In genomic region chr4:26425953-26426352, GRCh38 we compare ENCODE assay signal across 27 cellular contexts.
DNase-seq lines count a peak whose midpoint lies in the region; ATAC-seq, FAIRE-seq and TF ChIP-seq lines count a peak whose summit lies in the region.
"Had no signal": no experiment of that assay in that cellular context is flagged by ENCODE, and none has a peak within 500 bp of the region (broad histone marks: within the 10 kb centered on the region; RNA-seq: fewer than 3 reads in every experiment).

No MANE protein-coding gene starts in this region.

- DNase-seq in HepG2 (ENCODE audit: low spot score): no peak
- no peak for DNase-seq in right lobe of liver
- DNase-seq in IMR-90: no peak
- no peak for DNase-seq in K562 (ENCODE audit: extremely low read depth in 1 of 4, low spot score in 3 of 4)
- DNase-seq in activated CD8-positive, alpha-beta memory T cell treated with anti-CD3 and anti-CD28 coated beads for 24 hours: no peak
- no peak for DNase-seq in kidney
- DNase-seq: ACHN; BE2C; C1 segment of cervical spinal cord; CD4-positive, alpha-beta memory T cell; CD4-positive, CD25-positive, alpha-beta regulatory T cell; CD8-positive, alpha-beta memory T cell; COR-L47; DMS 273 treated with DMSO at 0.1 percent for 48 hours; DMS153; DMS53; DMS79; DND-41; EL; GDM1 had no signal

- no peak overlapping the region for H4K5ac ChIP-seq in IMR-90 (ENCODE audit: low read depth, low read length)

- dilution Hi-C loops in IMR-90 (cut with HindIII; ENCODE audit: low sequenced_read_pairs, unreplicated experiment): no loop called here

- TF ChIP-seq RAD21 in HepG2 (CRISPR knock-in tag; IDR thresholded peaks at IDR 0.05): no peak
- TF ChIP-seq RAD21 in IMR-90 (IDR thresholded peaks at IDR 0.05; ENCODE audit: low read length): no peak
- TF ChIP-seq RAD21 in K562 (CRISPR knock-in tag; conservative IDR thresholded peaks at IDR 0.05 in 1 of 2, IDR thresholded peaks at IDR 0.05 in 1 of 2): no peak

- H3K56ac ChIP-seq in IMR-90 (ENCODE audit: extremely low read depth, insufficient read depth, low read length): no peak overlapping the region

- no peak overlapping the region for H2BK5ac ChIP-seq in IMR-90 (ENCODE audit: low read depth, low read length, poor library complexity, severe bottlenecking)

- H2BK15ac ChIP-seq in IMR-90 (ENCODE audit: low read depth, low read length): no peak overlapping the region

- H3K9me3 ChIP-seq in HepG2 (ENCODE audit: low read length) (no peaks in the 10 kb centered on the region), right lobe of liver (no peaks in the 10 kb centered on the region), IMR-90 (ENCODE audit: control insufficient read depth, insufficient read depth, low read length) (no peaks in the 10 kb centered on the region), K562 (replicated peaks; ENCODE audit: control insufficient read depth, insufficient read depth, low read depth, low read length) (no peaks in the 10 kb centered on the region), kidney (ENCODE audit: control insufficient read depth in 1 of 2, low read length in 2 of 2) (no peaks in the 10 kb centered on the region)
- H3K9me3 ChIP-seq: BE2C, BLaER1 had no signal

- POLR2A ChIA-PET in HepG2 (lab: Yijun Ruan, JAX) (no interaction called here), IMR-90 (lab: Charles Lee; ENCODE audit: unreplicated experiment) (no interaction called here), K562 (lab: Yijun Ruan, JAX) (no interaction called here)

- intact Hi-C loops in HepG2 (cut with micrococcal nuclease; ENCODE audit: unreplicated experiment) (no loop called here), right lobe of liver (cut with DNase I) (no loop called here), IMR-90 (cut with micrococcal nuclease) (no loop called here), K562 (cut with micrococcal nuclease) (no loop called here), kidney (cut with DNase I) (no loop called here)

- no peak overlapping the region for H3K18ac ChIP-seq in IMR-90 (ENCODE audit: low read depth, low read length)

- no TSS peak for BruUV-seq in HepG2 (replicated peaks; lab: Mats Ljungman, UMichigan)
- BruUV-seq in IMR-90 (replicated peaks; lab: Mats Ljungman, UMichigan): no TSS peak
- BruUV-seq in K562 (replicated peaks; lab: Mats Ljungman, UMichigan): no TSS peak

- no peak overlapping the region for H3K27ac ChIP-seq in HepG2 (ENCODE audit: extremely low read length, insufficient read depth, low read length)
- H3K27ac ChIP-seq in right lobe of liver: no peak overlapping the region
- no peak overlapping the region for H3K27ac ChIP-seq in IMR-90 (ENCODE audit: insufficient read depth, low read length)
- no peak overlapping the region for H3K27ac ChIP-seq in K562 (ENCODE audit: extremely low read depth, low read depth, low read length)
- H3K27ac ChIP-seq in kidney (ENCODE audit: low read depth in 2 of 2, low read length in 2 of 2): no peak overlapping the region
- H3K27ac ChIP-seq: 22Rv1, BLaER1 had no signal

- TF ChIP-seq EP300 in HepG2 (IDR thresholded peaks at IDR 0.05; ENCODE audit: low read depth in 2 of 2, low read length in 2 of 2) (no peak), HepG2 (CRISPR knock-in tag; IDR thresholded peaks at IDR 0.05; ENCODE audit: borderline replicate concordance) (no peak), K562 (IDR thresholded peaks at IDR 0.05; ENCODE audit: low read length) (no peak)

- H3K79me2 ChIP-seq in HepG2 (ENCODE audit: insufficient read depth, low read length): no peaks in the 10 kb centered on the region
- H3K79me2 ChIP-seq in K562 (ENCODE audit: control insufficient read depth, insufficient read depth, low read length): no peaks in the 10 kb centered on the region

- FAIRE-seq in HepG2 (lab: Jason Lieb, UNC) (no peak), K562 (lab: Jason Lieb, UNC) (no peak), kidney (lab: Jason Lieb, UNC) (no peak)
- FAIRE-seq: GM12878, GM12892, GM18507, GM19239 had no signal

- no peak overlapping the region for H4K91ac ChIP-seq in IMR-90 (ENCODE audit: insufficient read depth, low read depth, low read length)

- no peak overlapping the region for H2AK9ac ChIP-seq in IMR-90 (replicated peaks; ENCODE audit: low read depth, low read length, poor library complexity)

- H3K9ac ChIP-seq in HepG2 (ENCODE audit: insufficient read depth, low read depth, low read length) (no peak overlapping the region), IMR-90 (ENCODE audit: low read depth, low read length) (no peak overlapping the region), K562 (ENCODE audit: insufficient read depth in 1 of 2, low read depth in 2 of 2, low read length in 2 of 2) (no peak overlapping the region), kidney (ENCODE audit: low read length in 2 of 2) (no peak overlapping the region)
- H3K9ac ChIP-seq: BLaER1 had no signal

- no peak overlapping the region for H3K23ac ChIP-seq in IMR-90 (ENCODE audit: low read depth, low read length)

- no peak overlapping the region for H2BK120ac ChIP-seq in IMR-90 (ENCODE audit: low read depth, low read length)

- H2AFZ ChIP-seq in HepG2 (ENCODE audit: low read length): no peak overlapping the region
- no peak overlapping the region for H2AFZ ChIP-seq in IMR-90 (replicated peaks; ENCODE audit: low read length, poor library complexity)
- H2AFZ ChIP-seq in K562 (ENCODE audit: low read depth, low read length): no peak overlapping the region

- in situ Hi-C loops in HepG2 (cut with HindIII; ENCODE audit: extremely low pct_ligation_motif_present, low pct_unique_long_range_greater_than_20kb) (no loop called here), IMR-90 (cut with MboI; ENCODE audit: low sequenced_read_pairs) (loop anchor here (10.0 kb wide), 1 partner anchor 299 kb away; no protein-coding TSS in a partner anchor), K562 (cut with MboI) (no loop called here)

- H3K36me3 ChIP-seq in HepG2 (replicated peaks in 1 of 2; ENCODE audit: control insufficient read depth in 1 of 2, insufficient read depth in 2 of 2, low read length in 2 of 2): peaks cover 14 to 50% of the 10 kb centered on the region in 2 experiments; a peak in 4 of 5 replicates
- peaks cover 0 to 29% (median 4%) of the 10 kb centered on the region in 4 donors for H3K36me3 ChIP-seq in right lobe of liver
- peaks cover 30% of the 10 kb centered on the region for H3K36me3 ChIP-seq in IMR-90 (ENCODE audit: control insufficient read depth, insufficient read depth, low read length)
- peaks cover 49% of the 10 kb centered on the region; the same call in 2 of the 3 replicates for H3K36me3 ChIP-seq in K562 (ENCODE audit: control insufficient read depth, insufficient read depth, low read length)
- H3K36me3 ChIP-seq in kidney (ENCODE audit: control insufficient read depth in 1 of 2, insufficient read depth in 2 of 2, low read length in 2 of 2): peaks cover 6 to 42% of the 10 kb centered on the region in 2 donors

- no peak overlapping the region for H4K8ac ChIP-seq in IMR-90 (ENCODE audit: low read depth in 2 of 2, low read length in 2 of 2)

- TF ChIP-seq POLR2A in HepG2 (IDR thresholded peaks at IDR 0.05; ENCODE audit: insufficient read depth in 1 of 2, low read depth in 2 of 2, low read length in 2 of 2) (no peak), right lobe of liver (IDR thresholded peaks at IDR 0.05) (no peak), IMR-90 (IDR thresholded peaks at IDR 0.05; ENCODE audit: low read depth, low read length) (no peak), K562 (conservative IDR thresholded peaks at IDR 0.05) (no peak)

- no peak overlapping the region for H2AK5ac ChIP-seq in IMR-90 (ENCODE audit: low read depth, low read length)

- no peaks in the 10 kb centered on the region for H4K20me1 ChIP-seq in HepG2 (ENCODE audit: insufficient read depth, low read length)
- peaks cover 7% of the 10 kb centered on the region; the same call in 1 of the 2 replicates for H4K20me1 ChIP-seq in IMR-90 (ENCODE audit: insufficient read depth, low read length)
- no peaks in the 10 kb centered on the region for H4K20me1 ChIP-seq in K562 (replicated peaks; ENCODE audit: control insufficient read depth, insufficient read depth, low read length)
- H4K20me1 ChIP-seq: BLaER1 had no signal

- H3K4me3 ChIP-seq in HepG2 (replicated peaks in 1 of 3; ENCODE audit: insufficient read depth in 1 of 3, low read depth in 2 of 3, low read length in 3 of 3) (no peak overlapping the region), right lobe of liver (no peak overlapping the region), IMR-90 (ENCODE audit: insufficient read depth, low read depth, low read length) (no peak overlapping the region), K562 (no peak overlapping the region), kidney (ENCODE audit: low read length in 2 of 2) (no peak overlapping the region)
- H3K4me3 ChIP-seq: BLaER1, GM12878 had no signal

- H3K14ac ChIP-seq in IMR-90 (replicated peaks; ENCODE audit: low read depth, low read length): no peak overlapping the region

- H3K4me1 ChIP-seq in HepG2 (ENCODE audit: insufficient read depth, low read length) (no peaks in the 10 kb centered on the region), right lobe of liver (no peaks in the 10 kb centered on the region), IMR-90 (ENCODE audit: control insufficient read depth, insufficient read depth, low read length) (peaks cover 2% of the 10 kb centered on the region), K562 (replicated peaks in 1 of 2; ENCODE audit: control insufficient read depth in 2 of 2, insufficient read depth in 2 of 2, low read length in 2 of 2) (no peaks in the 10 kb centered on the region), kidney (ENCODE audit: control insufficient read depth in 1 of 2, insufficient read depth in 1 of 2, low read depth in 1 of 2, low read length in 2 of 2) (no peaks in the 10 kb centered on the region)
- H3K4me1 ChIP-seq: BE2C had no signal

- H2BK20ac ChIP-seq in IMR-90 (ENCODE audit: low read depth, low read length): no peak overlapping the region

- ATAC-seq in HepG2 (no peak), right lobe of liver (no peak), IMR-90 (ENCODE audit: low read depth) (no peak), K562 (no peak), HG03175 (IDR thresholded peaks at IDR 0.05; ENCODE audit: unreplicated experiment) (no peak)
- ATAC-seq: GM12878 had no signal

- H3K79me1 ChIP-seq in IMR-90 (ENCODE audit: low read depth in 1 of 2, low read length in 2 of 2): peaks cover 23 to 45% of the 10 kb centered on the region in 2 experiments

- H3K4me2 ChIP-seq in HepG2 (ENCODE audit: low read depth, low read length) (no peak overlapping the region), IMR-90 (ENCODE audit: low read depth, low read length) (no peak overlapping the region), K562 (ENCODE audit: insufficient read depth, low read length) (no peak overlapping the region)
- H3K4me2 ChIP-seq: BLaER1 had no signal

- no peak for TF ChIP-seq CTCF in HepG2 (CRISPR knock-in tag; IDR thresholded peaks at IDR 0.05)
- no peak for TF ChIP-seq CTCF in right lobe of liver (IDR thresholded peaks at IDR 0.05)
- no peak for TF ChIP-seq CTCF in IMR-90 (conservative IDR thresholded peaks at IDR 0.05; ENCODE audit: low read depth, low read length)
- TF ChIP-seq CTCF in K562 (IDR thresholded peaks at IDR 0.05 in 2 of 3, conservative IDR thresholded peaks at IDR 0.05 in 1 of 3; ENCODE audit: insufficient read depth in 2 of 3, low read depth in 1 of 3, low read length in 3 of 3): no peak
- TF ChIP-seq CTCF in kidney (IDR thresholded peaks at IDR 0.05; ENCODE audit: borderline replicate concordance, extremely low read depth, insufficient read depth): no peak

- CTCF ChIA-PET in HepG2 (lab: Yijun Ruan, JAX; ENCODE audit: low intra/inter-chr PET ratio, low total read pairs): no interaction called here
- CTCF ChIA-PET in IMR-90 (lab: Yijun Ruan, JAX): interaction anchor here (0.6 kb wide), 1 partner anchor 70 kb away, joined by 6 read pairs; no protein-coding TSS in a partner anchor
- CTCF ChIA-PET in K562 (lab: Yijun Ruan, JAX; ENCODE audit: low intra/inter-chr PET ratio): no interaction called here

- WGBS in HepG2 (ENCODE audit: low lambda C conversion rate): 94% methylated on average over 1 of the region's 1 CpG
- 88% methylated on average over 1 of the region's 1 CpG for WGBS in right lobe of liver (ENCODE audit: insufficient coverage, low coverage, low lambda C conversion rate, missing lambda C conversion rate)
- WGBS in IMR-90 (ENCODE audit: extremely low coverage in 2 of 2, insufficient read length in 1 of 2), 2 experiments: no CpG with 5 or more reads among the region's 1 CpG
- 91% methylated on average over 1 of the region's 1 CpG for WGBS in K562 (ENCODE audit: insufficient coverage, low coverage, missing lambda C conversion rate)

- H3K27me3 ChIP-seq in HepG2 (ENCODE audit: control insufficient read depth in 1 of 2, insufficient read depth in 2 of 2, low read length in 2 of 2) (no peaks in the 10 kb centered on the region), right lobe of liver (no peaks in the 10 kb centered on the region), IMR-90 (ENCODE audit: control insufficient read depth, insufficient read depth, low read length) (no peaks in the 10 kb centered on the region), K562 (ENCODE audit: control insufficient read depth in 2 of 2, insufficient read depth in 2 of 2, low read length in 2 of 2) (no peaks in the 10 kb centered on the region)
- H3K27me3 ChIP-seq: BE2C, BLaER1 had no signal

- no peak overlapping the region for H3K4ac ChIP-seq in IMR-90 (ENCODE audit: low read depth, low read length)

- H3K9me1 ChIP-seq in IMR-90 (ENCODE audit: insufficient read depth, low read length) (peaks cover under 1% of the 10 kb centered on the region), K562 (ENCODE audit: control insufficient read depth, insufficient read depth, low read length) (no peaks in the 10 kb centered on the region)

Comparison
In these comparisons a context has a peak if more than half of its experiments do, and no peak if none do; other contexts are left out.
1. Of the 241 proteins assayed by ChIP-seq in both HepG2 and K562: peak only in HepG2: none; only in K562: MAFG; in both: MAFF and MAFK; in neither: 238.